In genomic region chr3:57227204-57227929, GRCh38 we compare ENCODE assay signal across 8 cellular contexts.
DNase-seq lines count a peak whose midpoint lies in the region; ATAC-seq lines count a peak whose summit lies in the region.

Gene APPL1, plus strand, starts transcription at chr3:57227729. Its CDS starts 155 bp downstream, at chr3:57227884.

- peak; percentile 99 for DNase-seq in AG08395 (ENCODE audit: low spot score)
- peak; percentile 75 for DNase-seq in NCI-H2227 treated with DMSO at 0.1 percent for 48 hours (lab: John Stamatoyannopoulos, UW)
- peak; percentile 92 for DNase-seq in activated CD4-positive, CD25-positive, alpha-beta regulatory T cell treated with anti-CD3 and anti-CD28 coated beads, Interleukin-2, amount 50 U/mL, for 72 hours
- DNase-seq in cerebellar cortex (ENCODE audit: low spot score): peak; percentile 92
- DNase-seq in islet precursor cell: peak; percentile 98
- peak; percentile 89 for DNase-seq in stimulated activated CD4-positive, alpha-beta T cell treated with anti-CD3 and anti-CD28 coated beads, Interleukin-12 subunit alpha, Interleukin-12 subunit beta, amount 100 ng/mL, for 4 hours

- peak; percentile 94 for ATAC-seq in GM18867 (IDR thresholded peaks at IDR 0.05; ENCODE audit: unreplicated experiment)
- peak; percentile 84 for ATAC-seq in HG03097 (IDR thresholded peaks at IDR 0.05; ENCODE audit: low FRiP score, unreplicated experiment)

Comparison
In these comparisons a context has a peak if more than half of its experiments do, and no peak if none do; other contexts are left out.
1. Peak in every context shown above with its lines: DNase-seq and ATAC-seq.